In the genomic region with DNA sequence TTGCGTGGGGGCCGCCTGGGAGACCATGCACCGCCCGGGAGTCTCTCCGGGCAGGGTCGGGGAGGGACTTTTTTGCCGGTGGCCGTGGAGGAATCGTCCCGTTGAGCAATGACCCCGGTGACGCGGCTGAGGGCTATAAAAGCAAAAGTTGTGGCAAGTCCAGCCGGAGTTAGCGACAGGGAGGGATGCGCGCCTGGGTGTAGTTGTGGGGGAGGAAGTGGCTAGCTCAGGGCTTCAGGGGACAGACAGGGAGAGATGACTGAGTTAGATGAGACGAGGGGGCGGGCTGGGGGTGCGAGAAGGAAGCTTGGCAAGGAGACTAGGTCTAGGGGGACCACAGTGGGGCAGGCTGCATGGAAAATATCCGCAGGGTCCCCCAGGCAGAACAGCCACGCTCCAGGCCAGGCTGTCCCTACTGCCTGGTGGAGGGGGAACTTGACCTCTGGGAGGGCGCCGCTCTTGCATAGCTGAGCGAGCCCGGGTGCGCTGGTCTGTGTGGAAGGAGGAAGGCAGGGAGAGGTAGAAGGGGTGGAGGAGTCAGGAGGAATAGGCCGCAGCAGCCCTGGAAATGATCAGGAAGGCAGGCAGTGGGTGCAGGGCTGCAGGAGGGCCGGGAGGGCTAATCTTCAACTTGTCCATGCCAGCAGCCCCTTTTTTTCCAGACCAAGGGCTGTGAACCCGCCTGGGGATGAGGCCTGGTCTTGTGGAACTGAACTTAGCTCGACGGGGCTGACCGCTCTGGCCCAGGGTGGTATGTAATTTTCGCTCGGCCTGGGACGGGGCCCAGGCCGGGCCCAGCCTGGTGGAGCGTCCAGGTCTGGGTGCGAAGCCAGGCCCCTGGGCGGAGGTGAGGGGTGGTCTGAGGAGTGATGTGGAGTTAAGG, we compare ENCODE assay signal across 8 cellular contexts. TPM values are rescaled to one million over a fixed set of nuclear protein-coding genes. Genes with fewer than 3 reads are reported as not detected.
DNase-seq lines count a peak whose midpoint lies in the region; ATAC-seq, FAIRE-seq and TF ChIP-seq lines count a peak whose summit lies in the region.

TSS of gene NEAT1 (plus strand) at position 166 of the 883 bp plus-strand sequence.

- TF ChIP-seq CTCF in AG04449 (IDR thresholded peaks at IDR 0.05; ENCODE audit: insufficient read depth, low read length, missing control alignments), result no peak
- no peak; the same call in 1 of the 2 replicates for TF ChIP-seq CTCF in HepG2 (CRISPR knock-in tag; IDR thresholded peaks at IDR 0.05)

- peaks cover 75% of the 10 kb centered on the region for H3K79me2 ChIP-seq in HepG2 (ENCODE audit: insufficient read depth, low read length)

- H3K4me1 ChIP-seq in HepG2 (ENCODE audit: insufficient read depth, low read length), result peaks cover 49% of the 10 kb centered on the region

- peaks cover 52% of the 10 kb centered on the region for H4K20me1 ChIP-seq in HepG2 (ENCODE audit: insufficient read depth, low read length)

- peak in 1 of 2 experiments; percentile 99; a peak in 2 of 4 replicates for TF ChIP-seq POLR2A in HepG2 (IDR thresholded peaks at IDR 0.05; ENCODE audit: insufficient read depth in 1 of 2, low read depth in 2 of 2, low read length in 2 of 2)

- peak within 1 kb of the TSS; percentile 98 for H3K4me3 ChIP-seq in AG04449 (ENCODE audit: low read depth, low read length)
- peak within 1 kb of the TSS; percentile 91 to 94 (median 93) for H3K4me3 ChIP-seq in HepG2 (replicated peaks in 1 of 3; ENCODE audit: insufficient read depth in 1 of 3, low read depth in 2 of 3, low read length in 3 of 3)

- in situ Hi-C loops in HepG2 (cut with HindIII; ENCODE audit: extremely low pct_ligation_motif_present, low pct_unique_long_range_greater_than_20kb), result loop anchor here (5.0 kb wide), 1 partner anchor 74 kb away; the partner anchor contains the start of gene MALAT1

- intact Hi-C loops in HepG2 (cut with micrococcal nuclease; ENCODE audit: unreplicated experiment), result loop anchor here (2.0 kb wide), 1 partner anchor 80 kb away; no protein-coding TSS in a partner anchor

- peak; percentile 94 for TF ChIP-seq RAD21 in HepG2 (CRISPR knock-in tag; IDR thresholded peaks at IDR 0.05)

- peak; percentile 21 for FAIRE-seq in HepG2 (lab: Jason Lieb, UNC)

- peak within 1 kb of the TSS; percentile 100 for H3K27ac ChIP-seq in HepG2 (ENCODE audit: extremely low read length, insufficient read depth, low read length)

- peak within 1 kb of the TSS; percentile 99 for H3K4me2 ChIP-seq in HepG2 (ENCODE audit: low read depth, low read length)

- H3K36me3 ChIP-seq in HepG2 (replicated peaks in 1 of 2; ENCODE audit: control insufficient read depth in 1 of 2, insufficient read depth in 2 of 2, low read length in 2 of 2), result no peaks in the 10 kb centered on the region; a peak in 2 of 5 replicates

- peak; percentile 19 for ATAC-seq in HepG2
- ATAC-seq in HG03432 (IDR thresholded peaks at IDR 0.05; ENCODE audit: unreplicated experiment), result no peak

- CTCF ChIA-PET in AG04449 (lab: Yijun Ruan, JAX) (interaction anchor here (0.6 to 10.3 kb wide), 3 partner anchors 33 to 86 kb away, joined by 4 to 151 read pairs (median 4); no protein-coding TSS in a partner anchor), HepG2 (lab: Yijun Ruan, JAX; ENCODE audit: low intra/inter-chr PET ratio, low total read pairs) (no interaction called here)

- TSS peak; percentile 63 for BruUV-seq in HepG2 (replicated peaks; lab: Mats Ljungman, UMichigan)

- H2AFZ ChIP-seq in HepG2 (ENCODE audit: low read length), result no peak within 1 kb of the TSS

- TF ChIP-seq EP300 in HepG2 (IDR thresholded peaks at IDR 0.05; ENCODE audit: low read depth in 2 of 2, low read length in 2 of 2) (peak; percentile 73 to 92), HepG2 (CRISPR knock-in tag; IDR thresholded peaks at IDR 0.05; ENCODE audit: borderline replicate concordance) (peak; percentile 87)

- no peaks in the 10 kb centered on the region; a peak in 1 of 5 replicates for H3K27me3 ChIP-seq in HepG2 (ENCODE audit: control insufficient read depth in 1 of 2, insufficient read depth in 2 of 2, low read length in 2 of 2)

- 1% methylated on average over 30 of the region's 40 CpGs for WGBS in HepG2 (ENCODE audit: low lambda C conversion rate)

- no peaks in the 10 kb centered on the region for H3K9me3 ChIP-seq in HepG2 (ENCODE audit: low read length)

- DNase-seq in AG04449 (ENCODE audit: low read depth, low spot score) (peak; percentile 38), H4 (ENCODE audit: low spot score) (peak; percentile 96), NCI-H526 treated with DMSO at 0.1 percent for 48 hours (lab: John Stamatoyannopoulos, UW) (peak; percentile 68), dedifferentiated amniotic fluid mesenchymal stem cell (ENCODE audit: extremely low spot score) (peak; percentile 91), HepG2 (ENCODE audit: low spot score) (peak; percentile 87)
- peak; percentile 96 to 97 for DNase-seq in activated CD4-positive, alpha-beta T cell treated with anti-CD3 and anti-CD28 coated beads, Interleukin-2, amount 50 U/mL, for 24 hours (ENCODE audit: low read depth in 1 of 2, low spot score in 1 of 2)
- peak; percentile 96 to 97 for DNase-seq in stimulated activated CD4-positive, alpha-beta T cell treated with anti-CD3 and anti-CD28 coated beads, Interleukin-2, amount 100 ng/mL, for 48 hours

- peak within 1 kb of the TSS; percentile 100 for H3K9ac ChIP-seq in HepG2 (ENCODE audit: insufficient read depth, low read depth, low read length)

- POLR2A ChIA-PET in AG04449 (lab: Yijun Ruan, JAX) (interaction anchor here (0.5 to 19.6 kb wide), 42 partner anchors 8 to 310 kb away, joined by 3 to 664 read pairs (median 6); partner anchors contain the start of genes DPF2, FRMD8, MALAT1 and PCNX3), HepG2 (lab: Yijun Ruan, JAX) (interaction anchor here (0.7 to 17.8 kb wide), 42 partner anchors 5 to 644 kb away, joined by 3 to 952 read pairs (median 6); partner anchors contain the start of genes CAPN1, CDC42EP2, DPF2 and FRMD8)

TF ChIP-seq in HepG2, 621 proteins besides CTCF, POLR2A, EP300 and RAD21 (continues in another document):
- TF ChIP-seq ZFP91 (CRISPR knock-in tag; IDR thresholded peaks at IDR 0.05; ENCODE audit: borderline replicate concordance) (peak; percentile 70), TRIM24 (CRISPR knock-in tag; IDR thresholded peaks at IDR 0.05) (no peak), AKAP8 (CRISPR knock-in tag; IDR thresholded peaks at IDR 0.05) (no peak; the same call in 1 of the 2 replicates), ZNF256 (CRISPR knock-in tag; conservative IDR thresholded peaks at IDR 0.05) (peak; percentile 92), KDM3A (CRISPR knock-in tag; IDR thresholded peaks at IDR 0.05; ENCODE audit: low read depth) (peak; percentile 30; the same call in 1 of the 2 replicates), ZFP1 (CRISPR knock-in tag; IDR thresholded peaks at IDR 0.05) (no peak)
- TF ChIP-seq, protein P1, sequence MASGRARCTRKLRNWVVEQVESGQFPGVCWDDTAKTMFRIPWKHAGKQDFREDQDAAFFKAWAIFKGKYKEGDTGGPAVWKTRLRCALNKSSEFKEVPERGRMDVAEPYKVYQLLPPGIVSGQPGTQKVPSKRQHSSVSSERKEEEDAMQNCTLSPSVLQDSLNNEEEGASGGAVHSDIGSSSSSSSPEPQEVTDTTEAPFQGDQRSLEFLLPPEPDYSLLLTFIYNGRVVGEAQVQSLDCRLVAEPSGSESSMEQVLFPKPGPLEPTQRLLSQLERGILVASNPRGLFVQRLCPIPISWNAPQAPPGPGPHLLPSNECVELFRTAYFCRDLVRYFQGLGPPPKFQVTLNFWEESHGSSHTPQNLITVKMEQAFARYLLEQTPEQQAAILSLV (CRISPR knock-in tag; IDR thresholded peaks at IDR 0.05; ENCODE audit: borderline replicate concordance), result no peak; the same call in 1 of the 2 replicates

RNA-seq across cellular contexts. Expression of gene NEAT1, which starts in this region (rescaled TPM):
- total RNA-seq in H4 (2014; rRNA removed; shearing (Covaris generic)), result 2.9 and 3.4 TPM in 2 replicates
- total RNA-seq in HepG2 (2016; rRNA removed; fragmentation: Illumina TruSeq; extraction: Trizol), result 10.5 and 20.5 TPM in 2 replicates
- 2.2 and 2.6 TPM in 2 replicates for total RNA-seq in HepG2 (2016; cell fraction: cytosol; rRNA removed; fragmentation: Illumina TruSeq; extraction: Trizol; ENCODE audit: low read depth)
- total RNA-seq in HepG2 (2016; cell fraction: insoluble cytoplasmic fraction; rRNA removed; fragmentation: Illumina TruSeq; extraction: Trizol), result 8.4 and 21.3 TPM in 2 replicates
- total RNA-seq in HepG2 (2016; cell fraction: membrane; rRNA removed; fragmentation: Illumina TruSeq; extraction: Trizol), result 7.8 and 8.3 TPM in 2 replicates
- 196 and 220 TPM in 2 replicates for total RNA-seq in HepG2 (2016; cell fraction: nucleus; rRNA removed; fragmentation: Illumina TruSeq; extraction: Trizol)
- polyA plus RNA-seq in HepG2 (2011; rRNA removed), result 41.2 and 41.3 TPM in 2 replicates
- 13.0 and 13.4 TPM in 2 replicates for polyA plus RNA-seq in HepG2 (2011; cell fraction: cytosol; rRNA removed)
- 222 and 327 TPM in 2 replicates for polyA plus RNA-seq in HepG2 (2011; cell fraction: nucleus; rRNA removed)
- polyA plus RNA-seq in HepG2 (2012), result 288 and 371 TPM in 2 replicates
- polyA plus RNA-seq in HepG2 (2016; cell fraction: cytosol; fragmentation: Illumina TruSeq; extraction: Trizol; ENCODE audit: low read depth), result 3.6 and 4.3 TPM in 2 replicates
- 54.0 and 61.1 TPM in 2 replicates for polyA plus RNA-seq in HepG2 (2016; cell fraction: insoluble cytoplasmic fraction; fragmentation: Illumina TruSeq; extraction: Trizol; ENCODE audit: low read depth)
- 47.1 and 54.4 TPM in 2 replicates for polyA plus RNA-seq in HepG2 (2016; cell fraction: membrane; fragmentation: Illumina TruSeq; extraction: Trizol; ENCODE audit: low read depth)
- polyA plus RNA-seq in HepG2 (2016; cell fraction: nucleus; fragmentation: Illumina TruSeq; extraction: Trizol; ENCODE audit: insufficient read depth, low read depth), result 577 and 628 TPM in 2 replicates
- 64.6 and 225 TPM in 2 replicates for polyA minus RNA-seq in HepG2 (2011; rRNA and poly(A)+ RNA removed; ENCODE audit: low replicate concordance)
- polyA minus RNA-seq in HepG2 (2011; cell fraction: cytosol; rRNA and poly(A)+ RNA removed), result 17.3 and 20.2 TPM in 2 replicates
- polyA minus RNA-seq in HepG2 (2011; cell fraction: nucleus; rRNA and poly(A)+ RNA removed), result 1,479 and 1,737 TPM in 2 replicates

Comparison
In these comparisons a context has a peak if more than half of its experiments do, and no peak if none do; other contexts are left out.
1. DNase-seq: peak in every context shown above with its lines; median percentile 96 in activated CD4-positive, alpha-beta T cell treated with anti-CD3 and anti-CD28 coated beads, Interleukin-2, amount 50 U/mL, for 24 hours; 96 in stimulated activated CD4-positive, alpha-beta T cell treated with anti-CD3 and anti-CD28 coated beads, Interleukin-2, amount 100 ng/mL, for 48 hours; 96 in H4; 91 in dedifferentiated amniotic fluid mesenchymal stem cell; 87 in HepG2; 68 in NCI-H526 treated with DMSO at 0.1 percent for 48 hours; 38 in AG04449.